Comparison of ENCODE assay signal across 7 cellular contexts in the genomic region with DNA sequence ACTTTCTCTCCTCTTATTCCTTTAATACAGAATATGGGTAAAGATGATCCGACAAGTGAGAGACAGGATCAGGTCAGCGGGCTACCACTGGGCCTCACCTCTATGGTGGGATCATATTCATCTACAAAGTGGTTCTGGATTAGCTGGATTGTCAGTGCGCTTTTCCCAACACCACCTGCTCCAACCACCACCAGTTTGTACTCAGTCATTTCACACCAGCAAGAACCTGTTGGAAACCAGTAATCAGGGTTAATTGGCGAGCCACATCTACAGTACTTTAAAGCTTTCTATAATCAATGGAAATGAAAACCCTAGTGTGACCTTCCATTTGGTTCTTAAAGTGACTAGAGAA. TPM values are rescaled to one million over a fixed set of nuclear protein-coding genes. Genes with fewer than 3 reads are reported as not detected.
DNase-seq lines count a peak whose midpoint lies in the region; ATAC-seq, FAIRE-seq and TF ChIP-seq lines count a peak whose summit lies in the region.

No MANE protein-coding gene starts in this region.

- H3K27ac ChIP-seq in endothelial cell of umbilical vein (ENCODE audit: insufficient read depth, low read depth, low read length) (peak overlapping the region; percentile 100), osteoblast (ENCODE audit: low read depth, low read length) (peak overlapping the region; percentile 98)

- intact Hi-C loops in endothelial cell of umbilical vein (cut with micrococcal nuclease): loop anchor here (1.0 to 10.0 kb wide), 9 partner anchors 21 to 739 kb away; partner anchors contain the start of genes BCAS2, CSDE1, DENND2C and OLFML3

- ATAC-seq in GM21447 (IDR thresholded peaks at IDR 0.05; ENCODE audit: unreplicated experiment): peak; percentile 2

- H3K9me3 ChIP-seq in NT2/D1 (ENCODE audit: insufficient read depth, low read length): no peaks in the 10 kb centered on the region
- H3K9me3 ChIP-seq in endothelial cell of umbilical vein (replicated peaks; ENCODE audit: control insufficient read depth, insufficient read depth, low read length): no peaks in the 10 kb centered on the region
- no peaks in the 10 kb centered on the region for H3K9me3 ChIP-seq in osteoblast (ENCODE audit: low read depth, low read length)

- H3K9me1 ChIP-seq in endothelial cell of umbilical vein (replicated peaks; ENCODE audit: control insufficient read depth, extremely low read depth, insufficient read depth, low read length): no peaks in the 10 kb centered on the region

- FAIRE-seq in endothelial cell of umbilical vein (lab: Jason Lieb, UNC): no peak

- TF ChIP-seq POLR2A in endothelial cell of umbilical vein (IDR thresholded peaks at IDR 0.05; ENCODE audit: low read depth, low read length): no peak

- no peaks in the 10 kb centered on the region for H3K27me3 ChIP-seq in NT2/D1 (ENCODE audit: insufficient read depth, insufficient read length)
- no peaks in the 10 kb centered on the region for H3K27me3 ChIP-seq in endothelial cell of umbilical vein (ENCODE audit: control insufficient read depth in 2 of 2, insufficient read depth in 2 of 2, low read length in 2 of 2)
- H3K27me3 ChIP-seq in osteoblast (ENCODE audit: insufficient read depth, low read length): no peaks in the 10 kb centered on the region

- CTCF ChIA-PET in endothelial cell of umbilical vein (lab: Charles Lee): interaction anchor here (0.8 to 1.6 kb wide), 4 partner anchors 15 to 737 kb away, joined by 3 to 4 read pairs (median 3); partner anchors contain the start of gene OLFML3

- H3K4me1 ChIP-seq in NT2/D1 (ENCODE audit: insufficient read depth, insufficient read length) (no peaks in the 10 kb centered on the region), endothelial cell of umbilical vein (ENCODE audit: control insufficient read depth, extremely low read depth, insufficient read depth, low read length) (peaks cover 24% of the 10 kb centered on the region), osteoblast (ENCODE audit: insufficient read depth, low read length) (peaks cover 32% of the 10 kb centered on the region)

- H3K4me3 ChIP-seq in NT2/D1 (ENCODE audit: insufficient read length, low read depth) (peak overlapping the region; percentile 98), endothelial cell of umbilical vein (replicated peaks in 1 of 3; ENCODE audit: insufficient read depth in 1 of 3, low read depth in 1 of 3, low read length in 3 of 3) (peak overlapping the region; percentile 94 to 100 (median 100)), osteoblast (ENCODE audit: insufficient read depth, low read length) (peak overlapping the region; percentile 91)

- H3K4me2 ChIP-seq in endothelial cell of umbilical vein (ENCODE audit: insufficient read depth, low read length) (peak overlapping the region; percentile 99), osteoblast (ENCODE audit: insufficient read depth, low read length) (peak overlapping the region; percentile 98)

- no peak for TF ChIP-seq CTCF in endothelial cell of umbilical vein (IDR thresholded peaks at IDR 0.05; ENCODE audit: extremely low read depth in 1 of 2, insufficient read depth in 1 of 2, low read depth in 1 of 2, low read length in 2 of 2)
- no peak for TF ChIP-seq CTCF in osteoblast (IDR thresholded peaks at IDR 0.05; ENCODE audit: extremely low read depth, low read depth, low read length)

- H3K79me2 ChIP-seq in endothelial cell of umbilical vein (ENCODE audit: control insufficient read depth, insufficient read depth, low read length) (peaks cover 43% of the 10 kb centered on the region), osteoblast (ENCODE audit: insufficient read depth, low read length) (peaks cover 50% of the 10 kb centered on the region)

- DNase-seq in NT2/D1 (ENCODE audit: low read depth, low spot score) (no peak), endothelial cell of umbilical vein (ENCODE audit: low read depth, low spot score) (no peak), osteoblast (ENCODE audit: insufficient read length, low spot score, missing footprints) (no peak), RPMI8226 (no peak), NOMO-1 treated with DMSO at 0.1 percent for 48 hours (lab: John Stamatoyannopoulos, UW; ENCODE audit: unreplicated experiment) (no peak), HK-2 (ENCODE audit: unreplicated experiment) (no peak)

- POLR2A ChIA-PET in endothelial cell of umbilical vein (lab: Charles Lee): no interaction called here

- H4K20me1 ChIP-seq in endothelial cell of umbilical vein (replicated peaks; ENCODE audit: control insufficient read depth, extremely low read depth, insufficient read depth, low read length): no peaks in the 10 kb centered on the region
- H4K20me1 ChIP-seq in osteoblast (ENCODE audit: insufficient read depth, low read length): peaks cover 4% of the 10 kb centered on the region

- dilution Hi-C loops in endothelial cell of umbilical vein (cut with MboI; ENCODE audit: extremely low pct_ligation_motif_present, low sequenced_read_pairs): no loop called here

- peak overlapping the region; percentile 96 for H3K9ac ChIP-seq in NT2/D1 (ENCODE audit: insufficient read length, low read depth)
- H3K9ac ChIP-seq in endothelial cell of umbilical vein (replicated peaks; ENCODE audit: extremely low read depth, insufficient read depth, low read length): peak overlapping the region; percentile 100

- BruUV-seq in endothelial cell of umbilical vein (replicated peaks; lab: Mats Ljungman, UMichigan): TSS peak; percentile 48

- H3K36me3 ChIP-seq in NT2/D1 (ENCODE audit: insufficient read depth, insufficient read length, low read length): peaks cover 92% of the 10 kb centered on the region
- peaks cover 19% of the 10 kb centered on the region in 2 experiments for H3K36me3 ChIP-seq in endothelial cell of umbilical vein (ENCODE audit: control insufficient read depth in 2 of 2, extremely low read depth in 1 of 2, insufficient read depth in 2 of 2, low read length in 2 of 2)
- H3K36me3 ChIP-seq in osteoblast (ENCODE audit: insufficient read depth, low read length): peaks cover 72% of the 10 kb centered on the region

- H2AFZ ChIP-seq in endothelial cell of umbilical vein (ENCODE audit: low read depth, low read length) (peak overlapping the region; percentile 41), osteoblast (ENCODE audit: low read length) (peak overlapping the region; percentile 69)

TF ChIP-seq in endothelial cell of umbilical vein, 7 proteins besides CTCF, POLR2A, EP300 and RAD21:
- no peak for TF ChIP-seq EZH2 (IDR thresholded peaks at IDR 0.05; ENCODE audit: borderline replicate concordance, low read depth, low read length, severe bottlenecking)
- no peak for TF ChIP-seq MYC (IDR thresholded peaks at IDR 0.05; ENCODE audit: low read depth, low read length)
- TF ChIP-seq JUN (IDR thresholded peaks at IDR 0.05; ENCODE audit: borderline replicate concordance, insufficient read depth, insufficient read length, low read depth): no peak
- TF ChIP-seq MAX (IDR thresholded peaks at IDR 0.05; ENCODE audit: insufficient read depth, insufficient read length): no peak
- no peak for TF ChIP-seq GATA2 (IDR thresholded peaks at IDR 0.05; ENCODE audit: insufficient read depth, insufficient read length, low read depth, low read length)

RNA-seq across cellular contexts. Expression of gene NRAS, which starts 0.6 kb away (rescaled TPM):
- total RNA-seq in endothelial cell of umbilical vein (76.5 and 78.7 TPM in 2 replicates), osteoblast (62.2 and 67.0 TPM in 2 replicates)
- polyA plus RNA-seq in endothelial cell of umbilical vein: 22.8 and 29.4 TPM in 2 replicates
- 33.6 and 36.2 TPM in 2 replicates for polyA plus RNA-seq in endothelial cell of umbilical vein (2011; cell fraction: cytosol; rRNA removed)
- polyA plus RNA-seq in endothelial cell of umbilical vein (2011; cell fraction: nucleus; rRNA removed): 20.5 and 25.9 TPM in 2 replicates
- polyA plus RNA-seq in endothelial cell of umbilical vein (2012): 34.7 and 61.0 TPM in 2 replicates
- polyA minus RNA-seq in endothelial cell of umbilical vein: 58.2 and 66.8 TPM in 2 replicates
- polyA minus RNA-seq in endothelial cell of umbilical vein (2011; cell fraction: cytosol; rRNA and poly(A)+ RNA removed): 34.1 TPM
- 24.9 and 38.5 TPM in 2 replicates for polyA minus RNA-seq in endothelial cell of umbilical vein (2011; cell fraction: nucleus; rRNA and poly(A)+ RNA removed)

RNA-seq across cellular contexts. Expression of gene AMPD1, which starts 20.6 kb away (rescaled TPM):
- total RNA-seq in endothelial cell of umbilical vein: not detected in 2 replicates
- polyA plus RNA-seq in endothelial cell of umbilical vein: not detected in 2 replicates
- not detected in 2 replicates for polyA plus RNA-seq in endothelial cell of umbilical vein (2011; cell fraction: cytosol; rRNA removed)
- polyA plus RNA-seq in endothelial cell of umbilical vein (2011; cell fraction: nucleus; rRNA removed): not detected in 2 replicates
- not detected in 2 replicates for polyA plus RNA-seq in endothelial cell of umbilical vein (2012)
- not detected in 2 replicates for polyA minus RNA-seq in endothelial cell of umbilical vein
- polyA minus RNA-seq in endothelial cell of umbilical vein (2011; cell fraction: cytosol; rRNA and poly(A)+ RNA removed): not detected
- not detected in 2 replicates for polyA minus RNA-seq in endothelial cell of umbilical vein (2011; cell fraction: nucleus; rRNA and poly(A)+ RNA removed)
- total RNA-seq in osteoblast: not detected in 2 replicates

RNA-seq across cellular contexts. Expression of gene CSDE1, which starts 41.9 kb away (rescaled TPM):
- total RNA-seq in endothelial cell of umbilical vein: 486 and 492 TPM in 2 replicates
- polyA plus RNA-seq in endothelial cell of umbilical vein: 97.4 and 129 TPM in 2 replicates
- polyA plus RNA-seq in endothelial cell of umbilical vein (2011; cell fraction: cytosol; rRNA removed): 167 and 187 TPM in 2 replicates
- polyA plus RNA-seq in endothelial cell of umbilical vein (2011; cell fraction: nucleus; rRNA removed): 233 and 295 TPM in 2 replicates
- 363 and 661 TPM in 2 replicates for polyA plus RNA-seq in endothelial cell of umbilical vein (2012)
- polyA minus RNA-seq in endothelial cell of umbilical vein: 484 and 500 TPM in 2 replicates
- polyA minus RNA-seq in endothelial cell of umbilical vein (2011; cell fraction: cytosol; rRNA and poly(A)+ RNA removed): 227 TPM
- 191 and 309 TPM in 2 replicates for polyA minus RNA-seq in endothelial cell of umbilical vein (2011; cell fraction: nucleus; rRNA and poly(A)+ RNA removed)
- total RNA-seq in osteoblast: 573 and 599 TPM in 2 replicates

RNA-seq across cellular contexts. Expression of gene DENND2C, which starts 46.1 kb away (rescaled TPM):
- 0.22 and 0.44 TPM in 2 replicates for total RNA-seq in endothelial cell of umbilical vein
- polyA plus RNA-seq in endothelial cell of umbilical vein: 0.12 and 0.14 TPM in 2 replicates
- 0.04 and 0.05 TPM in 2 replicates for polyA plus RNA-seq in endothelial cell of umbilical vein (2011; cell fraction: cytosol; rRNA removed)
- 0.21 and 0.29 TPM in 2 replicates for polyA plus RNA-seq in endothelial cell of umbilical vein (2011; cell fraction: nucleus; rRNA removed)
- polyA plus RNA-seq in endothelial cell of umbilical vein (2012): 0.17 and 0.19 TPM in 2 replicates
- 0.70 and 1.2 TPM in 2 replicates for polyA minus RNA-seq in endothelial cell of umbilical vein
- 1.9 TPM for polyA minus RNA-seq in endothelial cell of umbilical vein (2011; cell fraction: cytosol; rRNA and poly(A)+ RNA removed)
- polyA minus RNA-seq in endothelial cell of umbilical vein (2011; cell fraction: nucleus; rRNA and poly(A)+ RNA removed): 0.24 and 0.48 TPM in 2 replicates
- 8.3 and 8.8 TPM in 2 replicates for total RNA-seq in osteoblast
